In genomic region chr20:11838076-11838636, GRCh38 we compare ENCODE assay signal across 17 cellular contexts.
"Had no signal": no experiment of that assay in that cellular context is flagged by ENCODE, and none has a peak within 500 bp of the region (broad histone marks: within the 10 kb centered on the region; RNA-seq: fewer than 3 reads in every experiment).

No MANE protein-coding gene starts in this region.

- H3K27me3 ChIP-seq: adrenal gland, cardiac muscle cell, neutrophil, suprapubic skin had no signal

- DNase-seq: activated CD4-positive, alpha-beta T cell treated with anti-CD3 and anti-CD28 coated beads for 48 hours; activated CD8-positive, alpha-beta T cell treated with anti-CD3 and anti-CD28 coated beads for 36 hours; activated effector memory CD4-positive, alpha-beta T cell treated with anti-CD3 and anti-CD28 coated beads, Interleukin-2, amount 50 U/mL, for 16 hours; activated T-cell treated with anti-CD3 and anti-CD28 coated beads, Interleukin-2, amount 50 U/mL, for 4 hours; adrenal gland; dorsolateral prefrontal cortex; endodermal cell; hippocampal formation; left ventricle myocardium superior; mucosa of descending colon; naive thymus-derived CD8-positive, alpha-beta T cell; right cardiac atrium; stimulated activated naive CD8-positive, alpha-beta T cell treated with anti-CD3 and anti-CD28 coated beads, Interleukin-15, Interleukin-2, amounts not matched to agents 100 U/mL and 50 U/mL, for 24 hours had no signal

- H3K27ac ChIP-seq: adrenal gland, cardiac muscle cell, dorsolateral prefrontal cortex, neutrophil, suprapubic skin had no signal

- H3K9me3 ChIP-seq: adrenal gland, mucosa of descending colon, neutrophil, suprapubic skin had no signal

- H3K36me3 ChIP-seq: adrenal gland, cardiac muscle cell, neutrophil, suprapubic skin had no signal

- ATAC-seq: activated CD8-positive, alpha-beta T cell treated with anti-CD3 and anti-CD28 coated beads for 36 hours; activated T-cell treated with anti-CD3 and anti-CD28 coated beads, Interleukin-2, amount 50 U/mL, for 4 hours; left ventricle myocardium superior; mucosa of descending colon; naive thymus-derived CD8-positive, alpha-beta T cell; right cardiac atrium; stimulated activated naive CD8-positive, alpha-beta T cell treated with anti-CD3 and anti-CD28 coated beads, Interleukin-15, Interleukin-2, amounts not matched to agents 100 U/mL and 50 U/mL, for 24 hours had no signal

- H3K4me3 ChIP-seq: adrenal gland, cardiac muscle cell, dorsolateral prefrontal cortex, mucosa of descending colon, smooth muscle cell, suprapubic skin had no signal

- H3K4me2 ChIP-seq: smooth muscle cell had no signal

- H3K4me1 ChIP-seq: adrenal gland, suprapubic skin had no signal
